ENCODE assay signal across 18 cellular contexts in genomic region chr16:74868035-74868434, GRCh38.
DNase-seq lines count a peak whose midpoint lies in the region; ATAC-seq, FAIRE-seq and TF ChIP-seq lines count a peak whose summit lies in the region.
"Had no signal": no experiment of that assay in that cellular context is flagged by ENCODE, and none has a peak within 500 bp of the region (broad histone marks: within the 10 kb centered on the region; RNA-seq: fewer than 3 reads in every experiment).

No MANE protein-coding gene starts in this region.

- peaks cover 4% of the 10 kb centered on the region; the same call in 1 of the 2 replicates for H3K36me3 Mint-ChIP-seq in WTC11

- H3K27ac ChIP-seq in HepG2 (ENCODE audit: extremely low read length, insufficient read depth, low read length) (peak overlapping the region; percentile 35), right lobe of liver (no peak overlapping the region), hepatocyte (peak overlapping the region; percentile 45), vagina (peak overlapping the region; percentile 52)

- intact Hi-C loops in HepG2 (cut with micrococcal nuclease; ENCODE audit: unreplicated experiment) (no loop called here), right lobe of liver (cut with DNase I) (loop anchor here in 1 of 2 donors (10.0 kb wide), 1 partner anchor 153 kb away; no protein-coding TSS in a partner anchor), vagina (cut with DNase I) (loop anchor here (10.0 kb wide), 1 partner anchor 163 kb away; the partner anchor contains the start of gene MLKL)

- H3K36me3 ChIP-seq in HepG2 (replicated peaks in 1 of 2; ENCODE audit: control insufficient read depth in 1 of 2, insufficient read depth in 2 of 2, low read length in 2 of 2), result peaks cover 4 to 10% of the 10 kb centered on the region in 2 experiments; a peak in 4 of 5 replicates
- peaks cover 0 to 8% (median 0%) of the 10 kb centered on the region in 4 donors for H3K36me3 ChIP-seq in right lobe of liver
- no peaks in the 10 kb centered on the region for H3K36me3 ChIP-seq in hepatocyte (replicated peaks; ENCODE audit: insufficient read depth, low read depth)
- no peaks in the 10 kb centered on the region for H3K36me3 ChIP-seq in vagina

- peak overlapping the region; percentile 87 for H3K27ac Mint-ChIP-seq in WTC11

- H3K27me3 Mint-ChIP-seq in WTC11 (ENCODE audit: low read depth), result no peaks in the 10 kb centered on the region

- TF ChIP-seq CTCF in HepG2 (CRISPR knock-in tag; IDR thresholded peaks at IDR 0.05), result no peak
- TF ChIP-seq CTCF in right lobe of liver (IDR thresholded peaks at IDR 0.05), result no peak
- TF ChIP-seq CTCF in WTC11 (IDR thresholded peaks at IDR 0.05), result no peak
- no peak for TF ChIP-seq CTCF in hepatocyte (IDR thresholded peaks at IDR 0.05; ENCODE audit: poor library complexity)
- no peak for TF ChIP-seq CTCF in vagina (IDR thresholded peaks at IDR 0.05)

- H4K20me1 ChIP-seq in HepG2 (ENCODE audit: insufficient read depth, low read length), result no peaks in the 10 kb centered on the region
- no peaks in the 10 kb centered on the region for H4K20me1 ChIP-seq in hepatocyte (ENCODE audit: insufficient read depth, poor library complexity, severe bottlenecking)

- H2AFZ ChIP-seq in HepG2 (ENCODE audit: low read length) (no peak overlapping the region), hepatocyte (no peak overlapping the region)

- TF ChIP-seq EP300 in HepG2 (IDR thresholded peaks at IDR 0.05; ENCODE audit: low read depth in 2 of 2, low read length in 2 of 2) (no peak), HepG2 (CRISPR knock-in tag; IDR thresholded peaks at IDR 0.05; ENCODE audit: borderline replicate concordance) (no peak)

- no TSS peak for BruUV-seq in HepG2 (replicated peaks; lab: Mats Ljungman, UMichigan)

- peak overlapping the region; percentile 52 for H3K4me2 ChIP-seq in HepG2 (ENCODE audit: low read depth, low read length)
- H3K4me2 ChIP-seq in hepatocyte, result peak overlapping the region; percentile 1

- H3K9ac ChIP-seq in HepG2 (ENCODE audit: insufficient read depth, low read depth, low read length), result no peak overlapping the region

- no peaks in the 10 kb centered on the region for H3K27me3 ChIP-seq in HepG2 (ENCODE audit: control insufficient read depth in 1 of 2, insufficient read depth in 2 of 2, low read length in 2 of 2)
- H3K27me3 ChIP-seq in right lobe of liver, result no peaks in the 10 kb centered on the region
- H3K27me3 ChIP-seq in hepatocyte, result no peaks in the 10 kb centered on the region
- no peaks in the 10 kb centered on the region for H3K27me3 ChIP-seq in vagina
- H3K27me3 ChIP-seq: Peyer's patch, sigmoid colon had no signal

- no peak overlapping the region for H3K4me3 Mint-ChIP-seq in WTC11

- no peak for FAIRE-seq in HepG2 (lab: Jason Lieb, UNC)
- FAIRE-seq: G401.6, GM19239, urothelium cell line had no signal

- in situ Hi-C loops in HepG2 (cut with HindIII; ENCODE audit: extremely low pct_ligation_motif_present, low pct_unique_long_range_greater_than_20kb), result no loop called here

- no peak for TF ChIP-seq POLR2A in HepG2 (IDR thresholded peaks at IDR 0.05; ENCODE audit: insufficient read depth in 1 of 2, low read depth in 2 of 2, low read length in 2 of 2)
- no peak for TF ChIP-seq POLR2A in right lobe of liver (IDR thresholded peaks at IDR 0.05)
- no peak for TF ChIP-seq POLR2A in vagina (IDR thresholded peaks at IDR 0.05)

- POLR2A ChIA-PET in HepG2 (lab: Yijun Ruan, JAX) (no interaction called here), WTC11 (lab: Charles Lee) (no interaction called here)

- TF ChIP-seq RAD21 in HepG2 (CRISPR knock-in tag; IDR thresholded peaks at IDR 0.05), result no peak

- no peak overlapping the region for H3K4me3 ChIP-seq in HepG2 (replicated peaks in 1 of 3; ENCODE audit: insufficient read depth in 1 of 3, low read depth in 2 of 3, low read length in 3 of 3)
- no peak overlapping the region for H3K4me3 ChIP-seq in right lobe of liver
- H3K4me3 ChIP-seq in hepatocyte, result no peak overlapping the region
- H3K4me3 ChIP-seq in vagina, result no peak overlapping the region
- H3K4me3 ChIP-seq: Peyer's patch, sigmoid colon had no signal

- peaks cover 79% of the 10 kb centered on the region for H3K4me1 Mint-ChIP-seq in WTC11

- H3K9me3 Mint-ChIP-seq in WTC11, result peaks cover 5% of the 10 kb centered on the region; the same call in 1 of the 2 replicates

- H3K79me2 ChIP-seq in HepG2 (ENCODE audit: insufficient read depth, low read length) (no peaks in the 10 kb centered on the region), hepatocyte (no peaks in the 10 kb centered on the region)

- CTCF ChIA-PET in HepG2 (lab: Yijun Ruan, JAX; ENCODE audit: low intra/inter-chr PET ratio, low total read pairs) (no interaction called here), WTC11 (lab: Charles Lee) (interaction anchor here (1.1 to 1.6 kb wide), 3 partner anchors 94 to 243 kb away, joined by 3 to 6 read pairs (median 3); partner anchors contain the start of gene FA2H)

- no peaks in the 10 kb centered on the region for H3K9me2 ChIP-seq in hepatocyte (replicated peaks; ENCODE audit: insufficient read depth)

- ATAC-seq in HepG2 (no peak), right lobe of liver (no peak), WTC11 (no peak)

- DNase-seq in HepG2 (ENCODE audit: low spot score), result no peak
- DNase-seq in right lobe of liver, result no peak
- DNase-seq in WTC11 (ENCODE audit: low spot score), result no peak
- DNase-seq in hepatocyte (ENCODE audit: low spot score), result no peak
- no peak for DNase-seq in vagina (ENCODE audit: extremely low spot score in 2 of 2)
- DNase-seq in NOMO-1 treated with dmso at 0.1 percent for 144 hours (lab: John Stamatoyannopoulos, UW; ENCODE audit: unreplicated experiment), result no peak
- no peak for DNase-seq in SW480 (ENCODE audit: low spot score)
- DNase-seq in NCI-H187 treated with DMSO at 0.1 percent for 48 hours (lab: John Stamatoyannopoulos, UW), result no peak
- DNase-seq: activated gamma-delta T cell treated with Interleukin-2 at 50 U/mL for 16 hours, cerebellar nuclear complex, hippocampal formation, KG1, NCI-H524 treated with DMSO at 0.1 percent for 48 hours, Peyer's patch, sigmoid colon had no signal

- no peaks in the 10 kb centered on the region for H3K9me3 ChIP-seq in HepG2 (ENCODE audit: low read length)
- no peaks in the 10 kb centered on the region for H3K9me3 ChIP-seq in right lobe of liver
- H3K9me3 ChIP-seq in hepatocyte (ENCODE audit: low read depth), result no peaks in the 10 kb centered on the region
- no peaks in the 10 kb centered on the region for H3K9me3 ChIP-seq in vagina
- H3K9me3 ChIP-seq: Peyer's patch, sigmoid colon had no signal

- 85% methylated on average over 5 of the region's 5 CpGs for WGBS in HepG2 (ENCODE audit: low lambda C conversion rate)
- 77% methylated on average over 5 of the region's 5 CpGs for WGBS in right lobe of liver (ENCODE audit: insufficient coverage, low coverage, low lambda C conversion rate, missing lambda C conversion rate)
- 73% methylated on average over 5 of the region's 5 CpGs for WGBS in hepatocyte (ENCODE audit: low lambda C conversion rate, missing lambda C conversion rate)

- H3K4me1 ChIP-seq in HepG2 (ENCODE audit: insufficient read depth, low read length) (peaks cover 44% of the 10 kb centered on the region), right lobe of liver (no peaks in the 10 kb centered on the region), hepatocyte (ENCODE audit: insufficient read depth) (no peaks in the 10 kb centered on the region), vagina (peaks cover 16% of the 10 kb centered on the region)
- H3K4me1 ChIP-seq: Peyer's patch had no signal

TF ChIP-seq in HepG2, 621 proteins besides CTCF, POLR2A, EP300 and RAD21:
- TF ChIP-seq SKI (IDR thresholded peaks at IDR 0.05; ENCODE audit: partially characterized antibody) (no peak), ZNF121 (CRISPR knock-in tag; IDR thresholded peaks at IDR 0.05) (peak; percentile 33; the same call in 1 of the 2 replicates)
TF ChIP-seq in HepG2: peak in this region for 1.

TF ChIP-seq in WTC11, 78 proteins besides CTCF, POLR2A, EP300 and RAD21:
- TF ChIP-seq ZNF423 (CRISPR knock-in tag; IDR thresholded peaks at IDR 0.05), result no peak
- peak; percentile 93 for TF ChIP-seq ZNF121 (CRISPR knock-in tag; IDR thresholded peaks at IDR 0.05)
- no peak for TF ChIP-seq ZNF416 (CRISPR knock-in tag; IDR thresholded peaks at IDR 0.05)

Comparison
In these comparisons a context has a peak if more than half of its experiments do, and no peak if none do; other contexts are left out.
1. H3K27ac ChIP-seq: peak in HepG2 (single experiment), hepatocyte (single experiment) and vagina (single experiment); none in right lobe of liver (0 of 3).
2. Of the 50 proteins assayed by ChIP-seq in both HepG2 and WTC11: peak only in HepG2: none; only in WTC11: none; in both: ZNF121; in neither: 49.